In genomic region chr13:32080328-32080744, GRCh38 we compare ENCODE assay signal across 1 cellular context.
TF ChIP-seq lines count a peak whose summit lies in the region.

No MANE protein-coding gene starts in this region.

TF ChIP-seq in HepG2, 621 proteins besides CTCF, POLR2A, EP300 and RAD21 (continued from another document and continues in another):
- TF ChIP-seq ZNF609 (CRISPR knock-in tag; IDR thresholded peaks at IDR 0.05; ENCODE audit: borderline replicate concordance) (peak; percentile 88), STAT5B (CRISPR knock-in tag; IDR thresholded peaks at IDR 0.05) (no peak), ZNF569 (CRISPR knock-in tag; IDR thresholded peaks at IDR 0.05; ENCODE audit: borderline replicate concordance) (no peak), MXD3 (CRISPR knock-in tag; IDR thresholded peaks at IDR 0.05) (no peak), ZSCAN9 (CRISPR knock-in tag; IDR thresholded peaks at IDR 0.05; ENCODE audit: borderline replicate concordance) (no peak), ZNF691 (CRISPR knock-in tag; IDR thresholded peaks at IDR 0.05; ENCODE audit: borderline replicate concordance, low read depth) (no peak), DNMT1 (CRISPR knock-in tag; IDR thresholded peaks at IDR 0.05) (no peak), MBD4 (IDR thresholded peaks at IDR 0.05; ENCODE audit: borderline replicate concordance, low read length) (0 out of 2 replicates have a peak, but pooled peaks have one; percentile 68), MED1 (CRISPR knock-in tag; IDR thresholded peaks at IDR 0.05) (peak; percentile 80), E2F5 (CRISPR knock-in tag; conservative IDR thresholded peaks at IDR 0.05) (no peak), ZNF263 (CRISPR knock-in tag; IDR thresholded peaks at IDR 0.05) (no peak), SRY (CRISPR knock-in tag; IDR thresholded peaks at IDR 0.05) (no peak), TRAFD1 (CRISPR knock-in tag; IDR thresholded peaks at IDR 0.05; ENCODE audit: borderline replicate concordance) (no peak), PAF1 (CRISPR knock-in tag; IDR thresholded peaks at IDR 0.05) (no peak), ZNF83 (CRISPR knock-in tag; IDR thresholded peaks at IDR 0.05; ENCODE audit: borderline replicate concordance) (no peak), ZNF777 (CRISPR knock-in tag; IDR thresholded peaks at IDR 0.05) (no peak), ZNF678 (CRISPR knock-in tag; IDR thresholded peaks at IDR 0.05) (no peak), ZNF713 (CRISPR knock-in tag; IDR thresholded peaks at IDR 0.05) (no peak), ZNF788 (CRISPR knock-in tag; IDR thresholded peaks at IDR 0.05; ENCODE audit: borderline replicate concordance) (no peak), ZFP41 (CRISPR knock-in tag; IDR thresholded peaks at IDR 0.05; ENCODE audit: borderline replicate concordance) (no peak), SKI (IDR thresholded peaks at IDR 0.05; ENCODE audit: partially characterized antibody) (no peak), U2AF2 (IDR thresholded peaks at IDR 0.05; ENCODE audit: low read depth, low read length) (no peak), IRX3 (CRISPR knock-in tag; IDR thresholded peaks at IDR 0.05; ENCODE audit: borderline replicate concordance, low read depth) (no peak), ZNF619 (CRISPR knock-in tag; IDR thresholded peaks at IDR 0.05) (no peak), STAT6 (CRISPR knock-in tag; IDR thresholded peaks at IDR 0.05; ENCODE audit: borderline replicate concordance) (no peak), RAD51 (IDR thresholded peaks at IDR 0.05; ENCODE audit: borderline replicate concordance) (no peak), ZGPAT (CRISPR knock-in tag; IDR thresholded peaks at IDR 0.05) (peak; percentile 49; the same call in 1 of the 2 replicates), ZFP36L1 (CRISPR knock-in tag; IDR thresholded peaks at IDR 0.05) (no peak), ZNF75D (CRISPR knock-in tag; IDR thresholded peaks at IDR 0.05; ENCODE audit: borderline replicate concordance) (no peak), SMARCC2 (IDR thresholded peaks at IDR 0.05) (no peak), REL (CRISPR knock-in tag; conservative IDR thresholded peaks at IDR 0.05) (no peak), KAT8 (CRISPR knock-in tag; IDR thresholded peaks at IDR 0.05) (peak; percentile 46; the same call in 1 of the 2 replicates), BRF2 (CRISPR knock-in tag; IDR thresholded peaks at IDR 0.05) (no peak), ZBTB8A (CRISPR knock-in tag; IDR thresholded peaks at IDR 0.05; ENCODE audit: borderline replicate concordance, low read depth) (no peak), TIGD3 (CRISPR knock-in tag; IDR thresholded peaks at IDR 0.05; ENCODE audit: borderline replicate concordance) (no peak), ZNF780A (CRISPR knock-in tag; IDR thresholded peaks at IDR 0.05) (no peak), TEAD3 (CRISPR knock-in tag; optimal IDR thresholded peaks at IDR 0.05; ENCODE audit: borderline replicate concordance) (no peak), SMAD9 (CRISPR knock-in tag; IDR thresholded peaks at IDR 0.05) (no peak), ZMYM4 (CRISPR knock-in tag; IDR thresholded peaks at IDR 0.05) (peak; percentile 68), GFI1 (CRISPR knock-in tag; IDR thresholded peaks at IDR 0.05; ENCODE audit: borderline replicate concordance) (0 out of 2 replicates have a peak, but pooled peaks have one; percentile 48), ZNF253 (CRISPR knock-in tag; IDR thresholded peaks at IDR 0.05; ENCODE audit: borderline replicate concordance) (no peak), BORCS8-MEF2B (CRISPR knock-in tag; IDR thresholded peaks at IDR 0.05) (no peak), ZNF546 (CRISPR knock-in tag; conservative IDR thresholded peaks at IDR 0.05) (no peak), ZNF44 (CRISPR knock-in tag; IDR thresholded peaks at IDR 0.05) (no peak), PBX3 (CRISPR knock-in tag; IDR thresholded peaks at IDR 0.05; ENCODE audit: borderline replicate concordance) (no peak), KLF16 (CRISPR knock-in tag; IDR thresholded peaks at IDR 0.05) (no peak), ZNF280B (CRISPR knock-in tag; IDR thresholded peaks at IDR 0.05; ENCODE audit: borderline replicate concordance) (no peak)
